Comparison of ENCODE assay signal across 28 cellular contexts in genomic region chr4:184766421-184766820, GRCh38.
"Had no signal": no experiment of that assay in that cellular context is flagged by ENCODE, and none has a peak within 500 bp of the region (broad histone marks: within the 10 kb centered on the region; RNA-seq: fewer than 3 reads in every experiment).

No MANE protein-coding gene starts in this region.

- FAIRE-seq: islet of Langerhans, urothelium cell line had no signal

- H3K4me2 ChIP-seq: neural progenitor cell had no signal

- H3K4me3 ChIP-seq: left ventricle myocardium inferior, lung, neural progenitor cell, right atrium auricular region, right lobe of liver, stomach, suprapubic skin, thoracic aorta, tibial artery, upper lobe of right lung had no signal

- DNase-seq: immature natural killer cell; kidney glomerular epithelial cell; left cardiac atrium; left ventricle myocardium inferior; naive B cell; natural killer cell; nephron progenitor cell; occipital lobe; right lobe of liver; stimulated activated CD4-positive, alpha-beta T cell treated with anti-CD3 and anti-CD28 coated beads, Interleukin-12 subunit alpha, Interleukin-12 subunit beta, amount 100 ng/mL, for 4 hours; stimulated activated CD4-positive, alpha-beta T cell treated with anti-CD3 and anti-CD28 coated beads, Interleukin-15, amount 100 ng/mL, for 24 hours; stimulated activated CD4-positive, alpha-beta T cell treated with anti-CD3 and anti-CD28 coated beads, Interleukin-2, amount 100 ng/mL, for 24 hours; stimulated activated CD4-positive, alpha-beta T cell treated with anti-CD3 and anti-CD28 coated beads, Interleukin-4, amount 100 ng/mL, for 1 hour; stimulated activated naive B cell treated with anti-CD40 and anti-IgM and Interleukin-4, amounts not matched to agents 10 μg/mL and 1 μg/mL and 100 μg/mL, for 72 hours; stimulated activated naive CD8-positive, alpha-beta T cell treated with anti-CD3 and anti-CD28 coated beads, Interleukin-15, Interleukin-2, amounts not matched to agents 100 U/mL and 50 U/mL, for 24 hours; stomach; trophoblast cell; upper lobe of right lung had no signal

- H3K9ac ChIP-seq: neural progenitor cell, parathyroid adenoma had no signal

- H3K79me2 ChIP-seq: parathyroid adenoma had no signal

- H2AFZ ChIP-seq: neural progenitor cell, parathyroid adenoma had no signal

- ATAC-seq: natural killer cell; stimulated activated naive B cell treated with anti-CD40 and anti-IgM and Interleukin-4, amounts not matched to agents 10 μg/mL and 1 μg/mL and 100 μg/mL, for 72 hours; stimulated activated naive CD8-positive, alpha-beta T cell treated with anti-CD3 and anti-CD28 coated beads, Interleukin-15, Interleukin-2, amounts not matched to agents 100 U/mL and 50 U/mL, for 24 hours had no signal

- H3K4me1 ChIP-seq: neural progenitor cell, parathyroid adenoma, right atrium auricular region, right lobe of liver, tibial artery, upper lobe of right lung had no signal

- H3K9me3 ChIP-seq: left ventricle myocardium inferior, right atrium auricular region, right lobe of liver, stomach, suprapubic skin, thoracic aorta, tibial artery, upper lobe of right lung had no signal

- H3K27ac ChIP-seq: left ventricle myocardium inferior, neural progenitor cell, parathyroid adenoma, right atrium auricular region, right lobe of liver, stomach, suprapubic skin, thoracic aorta, tibial artery, upper lobe of right lung had no signal

- H3K27me3 ChIP-seq: neural progenitor cell, neutrophil, right atrium auricular region, right lobe of liver, stomach, suprapubic skin, tibial artery, upper lobe of right lung had no signal

- H3K36me3 ChIP-seq: neural progenitor cell had no signal
